8 cellular contexts compared by ENCODE assay signal in the genomic region with DNA sequence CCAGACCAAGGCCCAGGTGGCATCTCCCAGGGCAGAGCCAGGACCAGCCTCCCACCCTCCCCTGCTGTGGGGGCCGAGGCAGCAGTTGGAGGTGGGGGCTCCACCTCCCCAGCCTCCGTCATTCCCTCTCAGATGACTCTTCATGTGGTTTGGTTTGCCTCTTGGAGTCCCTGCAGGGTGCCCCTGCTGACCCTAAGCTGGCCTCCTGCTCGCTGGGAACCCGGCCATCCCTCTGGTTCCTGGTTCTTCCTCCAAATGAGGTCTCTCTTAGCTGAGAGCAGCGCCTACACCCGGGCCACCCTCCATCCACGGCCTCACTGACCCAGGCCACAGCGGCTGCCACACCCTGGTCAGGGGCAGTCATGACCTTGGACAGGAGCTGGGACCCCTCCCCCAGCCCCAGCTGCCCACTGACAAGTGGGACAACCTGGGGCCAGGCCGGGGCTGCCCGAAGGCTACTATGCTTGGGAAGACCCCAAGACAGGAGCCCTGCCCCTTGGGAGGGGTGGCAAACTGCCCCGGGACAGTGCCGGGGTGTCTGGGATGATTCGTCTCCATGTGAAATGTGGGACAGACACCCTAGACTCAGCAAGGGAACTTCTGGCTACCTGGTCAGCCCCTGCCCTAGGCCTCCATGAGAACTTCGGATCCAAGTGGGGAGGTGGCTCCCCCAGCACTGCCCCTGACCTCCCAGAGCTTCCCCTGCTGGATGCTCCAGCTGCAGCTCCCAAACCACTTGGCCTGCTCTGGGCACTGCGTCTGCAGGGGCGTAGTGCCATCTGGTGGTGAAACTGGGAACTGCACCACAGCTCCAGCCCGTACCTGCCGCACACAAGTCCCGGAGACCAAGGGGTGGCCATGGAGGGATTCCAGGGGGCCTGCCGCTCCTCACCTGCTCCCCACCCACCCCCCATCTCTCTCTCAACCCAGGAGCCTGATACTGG.
DNase-seq lines count a peak whose midpoint lies in the region; ATAC-seq and TF ChIP-seq lines count a peak whose summit lies in the region.

No MANE protein-coding gene starts in this region.

- DNase-seq in DMS114 treated with DMSO at 0.1 percent for 48 hours (lab: John Stamatoyannopoulos, UW; ENCODE audit: unreplicated experiment): peak; percentile 39
- peak; percentile 65 for DNase-seq in KG1 (lab: John Stamatoyannopoulos, UW)
- DNase-seq in RPMI8226: peak; percentile 81
- DNase-seq in activated T-helper 1 cell treated with anti-CD3 and anti-CD28 coated beads, Interleukin-2, amount 50 U/mL, for 16 hours (ENCODE audit: low read depth in 1 of 2, low spot score in 1 of 2): peak; percentile 66 to 83
- DNase-seq in foreskin fibroblast: peak; percentile 61 to 88
- peak; percentile 30 for DNase-seq in non-pigmented ciliary epithelial cell (ENCODE audit: low read depth)
- peak in 46 of 49 donors; percentile 14 to 88 (median 68) for DNase-seq in substantia nigra (lab: John Stamatoyannopoulos, UW)

- ATAC-seq in GM19035 (IDR thresholded peaks at IDR 0.05; ENCODE audit: unreplicated experiment): no peak

- peak; percentile 96 for TF ChIP-seq CTCF in foreskin fibroblast (IDR thresholded peaks at IDR 0.05; ENCODE audit: low read depth, low read length)

- H3K27ac ChIP-seq in substantia nigra (ENCODE audit: low read depth, low read length, poor library complexity, severe bottlenecking): no peak overlapping the region

- no peak overlapping the region for H3K4me3 ChIP-seq in foreskin fibroblast (ENCODE audit: low read depth in 1 of 2, low read length in 2 of 2)

Comparison
In these comparisons a context has a peak if more than half of its experiments do, and no peak if none do; other contexts are left out.
1. DNase-seq: peak in every context shown above with its lines; median percentile 81 in RPMI8226; 74 in activated T-helper 1 cell treated with anti-CD3 and anti-CD28 coated beads, Interleukin-2, amount 50 U/mL, for 16 hours; 74 in foreskin fibroblast; 68 in substantia nigra; 65 in KG1; 39 in DMS114 treated with DMSO at 0.1 percent for 48 hours; 30 in non-pigmented ciliary epithelial cell.